In genomic region chr9:136762915-136763648, GRCh38 we compare ENCODE assay signal across 1 cellular context.
TF ChIP-seq lines count a peak whose summit lies in the region.

No MANE protein-coding gene starts in this region.

TF ChIP-seq in K562, 482 proteins besides CTCF, POLR2A, EP300 and RAD21 (continued from another document and continues in another):
- no peak for TF ChIP-seq ATF4 (CRISPR knock-in tag; IDR thresholded peaks at IDR 0.05)
- TF ChIP-seq ZBTB5 (IDR thresholded peaks at IDR 0.05), result no peak
- peak; percentile 46; the same call in 1 of the 2 replicates for TF ChIP-seq MYC (IDR thresholded peaks at IDR 0.05; ENCODE audit: low read depth, low read length)
- TF ChIP-seq MYC (CRISPR knock-in tag; IDR thresholded peaks at IDR 0.05; ENCODE audit: borderline replicate concordance, low read depth), result no peak
- TF ChIP-seq ZNF165 (CRISPR knock-in tag; IDR thresholded peaks at IDR 0.05; ENCODE audit: borderline replicate concordance), result no peak
- no peak for TF ChIP-seq ZNF184 (CRISPR knock-in tag; IDR thresholded peaks at IDR 0.05)
- TF ChIP-seq HNRNPL (IDR thresholded peaks at IDR 0.05; ENCODE audit: low read depth, low read length), result no peak
- no peak for TF ChIP-seq SRSF1 (IDR thresholded peaks at IDR 0.05; ENCODE audit: low read depth, low read length)
- no peak for TF ChIP-seq U2AF2 (optimal IDR thresholded peaks at IDR 0.05; ENCODE audit: low read depth, low read length)
- TF ChIP-seq BRF2 (IDR thresholded peaks at IDR 0.05; ENCODE audit: borderline replicate concordance, insufficient read depth, insufficient read length), result no peak
- TF ChIP-seq THRB (CRISPR knock-in tag; conservative IDR thresholded peaks at IDR 0.05), result no peak
- no peak for TF ChIP-seq SETDB1 (IDR thresholded peaks at IDR 0.05; ENCODE audit: low read length)
- no peak for TF ChIP-seq KLF6 (CRISPR knock-in tag; IDR thresholded peaks at IDR 0.05; ENCODE audit: borderline replicate concordance)
- no peak for TF ChIP-seq CREB3L1 (IDR thresholded peaks at IDR 0.05; ENCODE audit: borderline replicate concordance, low read depth)
- no peak for TF ChIP-seq ZNF639 (CRISPR knock-in tag; conservative IDR thresholded peaks at IDR 0.05 in 1 of 2, IDR thresholded peaks at IDR 0.05 in 1 of 2)
- peak; percentile 65; the same call in 1 of the 2 replicates for TF ChIP-seq SP1 (CRISPR knock-in tag; IDR thresholded peaks at IDR 0.05)
- TF ChIP-seq ELF1 (tag; IDR thresholded peaks at IDR 0.05), result no peak
- no peak for TF ChIP-seq ZNF444 (CRISPR knock-in tag; IDR thresholded peaks at IDR 0.05)
- peak; percentile 32 for TF ChIP-seq TBP (optimal IDR thresholded peaks at IDR 0.05; ENCODE audit: low read depth, low read length)
- no peak for TF ChIP-seq PTRF (tag; IDR thresholded peaks at IDR 0.05)
- no peak for TF ChIP-seq THAP12 (CRISPR knock-in tag; IDR thresholded peaks at IDR 0.05)
- TF ChIP-seq ZBTB34 (CRISPR knock-in tag; IDR thresholded peaks at IDR 0.05), result no peak
- TF ChIP-seq ELK3 (CRISPR knock-in tag; IDR thresholded peaks at IDR 0.05), result no peak
- no peak for TF ChIP-seq BACH1 (tag; IDR thresholded peaks at IDR 0.05)
- TF ChIP-seq KDM5B (IDR thresholded peaks at IDR 0.05; ENCODE audit: insufficient replicate concordance, low read depth, low read length), result peak; percentile 71
- TF ChIP-seq VEZF1 (CRISPR knock-in tag; IDR thresholded peaks at IDR 0.05), result peak; percentile 92
- no peak for TF ChIP-seq BCL6 (CRISPR knock-in tag; IDR thresholded peaks at IDR 0.05)
- no peak for TF ChIP-seq ZNF707 (CRISPR knock-in tag; conservative IDR thresholded peaks at IDR 0.05)
- no peak for TF ChIP-seq UBTF (IDR thresholded peaks at IDR 0.05; ENCODE audit: borderline replicate concordance in 1 of 2, low read depth in 2 of 2, low read length in 2 of 2)
